In the genomic region with DNA sequence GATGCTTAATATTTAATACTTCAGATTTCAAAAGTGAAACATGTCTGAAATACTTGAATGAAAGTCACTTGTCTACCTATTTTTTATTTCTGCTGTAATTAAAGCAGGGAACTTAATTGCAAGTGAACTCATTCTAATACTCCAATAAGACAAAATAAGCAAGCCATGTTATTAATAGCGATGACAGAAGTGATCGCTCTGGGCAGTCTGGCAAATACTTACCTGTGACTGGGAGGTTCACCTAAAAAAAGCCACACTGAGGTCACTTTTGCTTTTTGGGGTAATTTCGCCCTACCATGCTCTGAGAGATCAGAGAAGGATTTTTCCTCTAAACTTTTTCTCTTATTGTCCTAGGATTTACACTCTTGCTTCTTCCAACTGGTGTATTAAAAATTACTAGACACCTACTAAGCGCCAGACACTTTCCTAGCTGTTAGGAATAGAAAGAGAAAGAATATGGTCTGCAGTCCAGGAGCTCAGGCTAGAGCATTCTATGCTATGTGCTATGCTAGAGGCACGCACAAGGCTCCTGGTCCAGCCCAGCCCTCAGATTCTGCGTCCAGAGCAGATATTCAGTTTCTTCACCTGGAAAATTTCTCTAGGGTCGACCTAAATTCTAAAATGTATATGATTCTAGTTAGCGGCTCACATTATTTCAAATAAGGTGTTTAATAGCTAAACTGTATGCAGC, we compare ENCODE assay signal across 23 cellular contexts.
"Had no signal": no experiment of that assay in that cellular context is flagged by ENCODE, and none has a peak within 500 bp of the region (broad histone marks: within the 10 kb centered on the region; RNA-seq: fewer than 3 reads in every experiment).

No MANE protein-coding gene starts in this region.

- H3K27ac ChIP-seq: adrenal gland, body of pancreas, SJCRH30 had no signal

- H3K4me1 ChIP-seq: adrenal gland, body of pancreas had no signal

- DNase-seq: activated CD4-positive, alpha-beta T cell treated with anti-CD3 and anti-CD28 coated beads for 4 hours; activated CD8-positive, alpha-beta memory T cell treated with anti-CD3 and anti-CD28 coated beads, Interleukin-2, amount 50 U/mL, for 4 hours; activated CD8-positive, alpha-beta T cell treated with anti-CD3 and anti-CD28 coated beads for 36 hours; activated gamma-delta T cell treated with Interleukin-2 at 50 U/mL for 16 hours; activated naive CD4-positive, alpha-beta T cell treated with anti-CD3 and anti-CD28 coated beads, Interleukin-2, amount 50 U/mL, for 16 hours; activated naive CD8-positive, alpha-beta T cell treated with anti-CD3 and anti-CD28 coated beads, Interleukin-2, amount 10 ng/mL, durations not matched to agents 7 days and 5 days; activated T-cell treated with anti-CD3 and anti-CD28 coated beads, Interleukin-2, amount 50 U/mL, for 72 hours; adrenal gland; anterior cingulate cortex; body of pancreas; Karpas-422; MM.1S; NCI-H1105 treated with DMSO at 0.1 percent for 48 hours; NCI-H1436 treated with DMSO at 0.1 percent for 48 hours; NCI-H187 treated with DMSO at 0.1 percent for 48 hours; NCI-H2081 treated with DMSO at 0.1 percent for 48 hours; NCI-H2171; NCI-H226; NCI-H526; NCI-H774; SJCRH30 had no signal

- H3K36me3 ChIP-seq: adrenal gland, SJCRH30 had no signal

- H3K27me3 ChIP-seq: adrenal gland, body of pancreas, SJCRH30 had no signal

- H3K4me3 ChIP-seq: adrenal gland, body of pancreas, SJCRH30 had no signal

- ATAC-seq: activated CD4-positive, CD25-positive, alpha-beta regulatory T cell treated with anti-CD3 and anti-CD28 coated beads, Interleukin-2, amount 50 U/mL, for 24 hours; activated CD8-positive, alpha-beta T cell treated with anti-CD3 and anti-CD28 coated beads for 36 hours; activated T-cell treated with anti-CD3 and anti-CD28 coated beads, Interleukin-2, amount 50 U/mL, for 72 hours; body of pancreas had no signal

- H3K9me3 ChIP-seq: adrenal gland, body of pancreas, SJCRH30 had no signal

- FAIRE-seq: bronchial epithelial cell had no signal
